ENCODE assay signal across 24 cellular contexts in genomic region chr22:39537981-39538380, GRCh38. TPM values are rescaled to one million over a fixed set of nuclear protein-coding genes. Genes with fewer than 3 reads are reported as not detected.
A peak's percentile ranks its signal among the peaks of the same experiment; 100 is the strongest.
DNase-seq lines count a peak whose midpoint lies in the region; ATAC-seq, FAIRE-seq and TF ChIP-seq lines count a peak whose summit lies in the region.
"Had no signal": no experiment of that assay in that cellular context is flagged by ENCODE, and none has a peak within 500 bp of the region (broad histone marks: within the 10 kb centered on the region; RNA-seq: fewer than 3 reads in every experiment).

No MANE protein-coding gene starts in this region.

- no peak overlapping the region for H2AFZ ChIP-seq in HepG2 (ENCODE audit: low read length)
- H2AFZ ChIP-seq in mesenchymal stem cell (ENCODE audit: low read depth, low read length), result no peak overlapping the region
- no peak overlapping the region for H2AFZ ChIP-seq in GM23248

- H3K18ac ChIP-seq in mesenchymal stem cell (ENCODE audit: low read depth in 1 of 2, low read length in 2 of 2), result no peak overlapping the region

- POLR2A ChIA-PET in HepG2 (lab: Yijun Ruan, JAX), result no interaction called here

- H3K9ac ChIP-seq in HepG2 (ENCODE audit: insufficient read depth, low read depth, low read length), result no peak overlapping the region
- no peak overlapping the region for H3K9ac ChIP-seq in mesenchymal stem cell (ENCODE audit: low read length)
- H3K9ac ChIP-seq in GM23248, result no peak overlapping the region

- H2BK15ac ChIP-seq in mesenchymal stem cell (ENCODE audit: low read depth, poor library complexity, severe bottlenecking), result peak overlapping the region; percentile 17

- no peak overlapping the region for H2BK12ac ChIP-seq in mesenchymal stem cell (ENCODE audit: low read length in 2 of 2)

- no peak for TF ChIP-seq POLR2A in HepG2 (IDR thresholded peaks at IDR 0.05; ENCODE audit: insufficient read depth in 1 of 2, low read depth in 2 of 2, low read length in 2 of 2)
- no peak for TF ChIP-seq POLR2A in right lobe of liver (IDR thresholded peaks at IDR 0.05)
- TF ChIP-seq POLR2A in vagina (IDR thresholded peaks at IDR 0.05), result no peak

- peaks cover 8% of the 10 kb centered on the region; the same call in 1 of the 2 replicates for H3F3A ChIP-seq in GM23248 (ENCODE audit: insufficient read depth)

- no peak overlapping the region for H3K14ac ChIP-seq in mesenchymal stem cell (ENCODE audit: low read length in 2 of 2)

- no peaks in the 10 kb centered on the region for H3K9me3 Mint-ChIP-seq in activated T-helper 17 cell treated with anti-CD3 and anti-CD28 coated beads, Interleukin-2, amount 50 U/mL, for 72 hours
- H3K9me3 Mint-ChIP-seq: CD4-positive, CD25-positive, alpha-beta regulatory T cell; CD8-positive, alpha-beta memory T cell had no signal

- no peak overlapping the region for H3K4me2 ChIP-seq in HepG2 (ENCODE audit: low read depth, low read length)
- no peak overlapping the region for H3K4me2 ChIP-seq in mesenchymal stem cell (ENCODE audit: low read length, poor library complexity, severe bottlenecking)
- no peak overlapping the region for H3K4me2 ChIP-seq in GM23248 (ENCODE audit: unreplicated experiment)

- no CpG with 5 or more reads among the region's 2 CpGs for WGBS in HepG2 (ENCODE audit: low lambda C conversion rate)
- 55% methylated on average over 2 of the region's 2 CpGs for WGBS in right lobe of liver (ENCODE audit: insufficient coverage, low coverage, low lambda C conversion rate, missing lambda C conversion rate)
- WGBS in mesenchymal stem cell, result 46% methylated on average over 1 of the region's 2 CpGs
- WGBS in GM23248 (ENCODE audit: low coverage in 1 of 2, low lambda C conversion rate in 2 of 2, missing lambda C conversion rate in 2 of 2), 2 experiments, result 16 to 17% methylated on average over 2 of the region's 2 CpGs

- H4K20me1 ChIP-seq in HepG2 (ENCODE audit: insufficient read depth, low read length) (no peaks in the 10 kb centered on the region), GM23248 (ENCODE audit: insufficient read depth) (no peaks in the 10 kb centered on the region)

- H3K79me2 ChIP-seq in HepG2 (ENCODE audit: insufficient read depth, low read length) (no peaks in the 10 kb centered on the region), GM23248 (ENCODE audit: insufficient read depth) (no peaks in the 10 kb centered on the region)

- no peak overlapping the region for H2AK5ac ChIP-seq in mesenchymal stem cell (ENCODE audit: low read length, severe bottlenecking)

- H3K4me3 ChIP-seq in HepG2 (replicated peaks in 1 of 3; ENCODE audit: insufficient read depth in 1 of 3, low read depth in 2 of 3, low read length in 3 of 3) (no peak overlapping the region), right lobe of liver (no peak overlapping the region), mesenchymal stem cell (ENCODE audit: insufficient read depth in 1 of 2, low read depth in 1 of 2, low read length in 2 of 2) (no peak overlapping the region), vagina (no peak overlapping the region), GM23248 (no peak overlapping the region)
- H3K4me3 ChIP-seq: HAP-1 had no signal

- CTCF ChIA-PET in HepG2 (lab: Yijun Ruan, JAX; ENCODE audit: low intra/inter-chr PET ratio, low total read pairs), result no interaction called here

- DNase-seq in HepG2 (ENCODE audit: low spot score) (no peak), right lobe of liver (no peak), mesenchymal stem cell (no peak), vagina (ENCODE audit: extremely low spot score in 2 of 2) (no peak), GM23248 (no peak)
- DNase-seq: C1 segment of cervical spinal cord; CD4-positive, CD25-positive, alpha-beta regulatory T cell; CD8-positive, alpha-beta memory T cell; COR-L47; DMS153; DMS79; GDM1; IMR-90; Kasumi-1; KBM-7 had no signal

- H3K9me3 ChIP-seq in HepG2 (ENCODE audit: low read length), result no peaks in the 10 kb centered on the region
- H3K9me3 ChIP-seq in right lobe of liver, result no peaks in the 10 kb centered on the region
- H3K9me3 ChIP-seq in mesenchymal stem cell (ENCODE audit: control insufficient read depth, low read length), result no peaks in the 10 kb centered on the region
- no peaks in the 10 kb centered on the region for H3K9me3 ChIP-seq in vagina
- no peaks in the 10 kb centered on the region for H3K9me3 ChIP-seq in GM23248 (ENCODE audit: low read depth)
- H3K9me3 ChIP-seq: HAP-1 had no signal

- H4K8ac ChIP-seq in mesenchymal stem cell (ENCODE audit: low read length), result no peak overlapping the region

- H3K9me2 ChIP-seq in GM23248 (ENCODE audit: insufficient read depth), result no peaks in the 10 kb centered on the region

- no peak overlapping the region for H4K91ac ChIP-seq in mesenchymal stem cell (ENCODE audit: low read length)

- H3K79me1 ChIP-seq in mesenchymal stem cell (replicated peaks; ENCODE audit: low read length, poor library complexity, severe bottlenecking), result no peaks in the 10 kb centered on the region

- H3K4ac ChIP-seq in mesenchymal stem cell (ENCODE audit: low read depth in 1 of 2, low read length in 2 of 2), result no peak overlapping the region

- peak overlapping the region; percentile 29 for H3K27ac Mint-ChIP-seq in activated T-helper 17 cell treated with anti-CD3 and anti-CD28 coated beads, Interleukin-2, amount 50 U/mL, for 72 hours
- H3K27ac Mint-ChIP-seq: B cell; CD4-positive, CD25-positive, alpha-beta regulatory T cell; CD8-positive, alpha-beta memory T cell had no signal

- H3K27me3 ChIP-seq in HepG2 (ENCODE audit: control insufficient read depth in 1 of 2, insufficient read depth in 2 of 2, low read length in 2 of 2) (peaks cover 2 to 18% of the 10 kb centered on the region in 2 experiments; a peak in 3 of 5 replicates), right lobe of liver (no peaks in the 10 kb centered on the region), mesenchymal stem cell (ENCODE audit: control insufficient read depth in 1 of 2, insufficient read depth in 1 of 2, low read length in 2 of 2) (peaks cover 36 to 44% of the 10 kb centered on the region in 2 experiments), vagina (no peaks in the 10 kb centered on the region), GM23248 (replicated peaks; ENCODE audit: insufficient read depth) (peaks cover 12% of the 10 kb centered on the region; the same call in 1 of the 2 replicates)

- H3K4me1 ChIP-seq in HepG2 (ENCODE audit: insufficient read depth, low read length) (peaks cover 23% of the 10 kb centered on the region), right lobe of liver (peaks cover 0 to 6% (median 0%) of the 10 kb centered on the region in 4 donors), mesenchymal stem cell (ENCODE audit: control insufficient read depth, insufficient read depth, low read depth, low read length) (peaks cover 11% of the 10 kb centered on the region), vagina (peaks cover 14% of the 10 kb centered on the region), GM23248 (ENCODE audit: insufficient read depth) (no peaks in the 10 kb centered on the region)

- TF ChIP-seq RAD21 in HepG2 (CRISPR knock-in tag; IDR thresholded peaks at IDR 0.05), result no peak

- peaks cover 4% of the 10 kb centered on the region for H3K4me1 Mint-ChIP-seq in activated T-helper 17 cell treated with anti-CD3 and anti-CD28 coated beads, Interleukin-2, amount 50 U/mL, for 72 hours

- in situ Hi-C loops in HepG2 (cut with HindIII; ENCODE audit: extremely low pct_ligation_motif_present, low pct_unique_long_range_greater_than_20kb), result loop anchor here (5.0 kb wide), 2 partner anchors 269 to 489 kb away; no protein-coding TSS in a partner anchor
- in situ Hi-C loops in GM23248 (cut with MboI), result loop anchor here (5.0 kb wide), 1 partner anchor 484 kb away; no protein-coding TSS in a partner anchor

- no peaks in the 10 kb centered on the region for H3K36me3 Mint-ChIP-seq in activated T-helper 17 cell treated with anti-CD3 and anti-CD28 coated beads, Interleukin-2, amount 50 U/mL, for 72 hours (ENCODE audit: low read depth)
- H3K36me3 Mint-ChIP-seq: CD4-positive, CD25-positive, alpha-beta regulatory T cell; CD8-positive, alpha-beta memory T cell had no signal

- H3K36me3 ChIP-seq in HepG2 (replicated peaks in 1 of 2; ENCODE audit: control insufficient read depth in 1 of 2, insufficient read depth in 2 of 2, low read length in 2 of 2) (no peaks in the 10 kb centered on the region), right lobe of liver (no peaks in the 10 kb centered on the region), mesenchymal stem cell (ENCODE audit: control insufficient read depth in 1 of 2, insufficient read depth in 2 of 2, low read depth in 1 of 2, low read length in 2 of 2) (no peaks in the 10 kb centered on the region), vagina (no peaks in the 10 kb centered on the region), GM23248 (ENCODE audit: low read depth) (no peaks in the 10 kb centered on the region)
- H3K36me3 ChIP-seq: HAP-1 had no signal

- no peak overlapping the region for H3K23ac ChIP-seq in mesenchymal stem cell (ENCODE audit: low read length in 2 of 2)

- H2BK5ac ChIP-seq in mesenchymal stem cell (ENCODE audit: low read depth, low read length, poor library complexity, severe bottlenecking), result no peak overlapping the region

- no peak for ATAC-seq in HepG2
- no peak for ATAC-seq in right lobe of liver
- no peak for ATAC-seq in activated T-helper 17 cell treated with anti-CD3 and anti-CD28 coated beads, Interleukin-2, amount 50 U/mL, for 72 hours (replicated peaks)

- no peak for FAIRE-seq in HepG2 (lab: Jason Lieb, UNC)
- FAIRE-seq: GM12892, GM18507, H1 had no signal

- intact Hi-C loops in HepG2 (cut with micrococcal nuclease; ENCODE audit: unreplicated experiment) (no loop called here), right lobe of liver (cut with DNase I) (loop anchor here (5.0 kb wide), 1 partner anchor 489 kb away; no protein-coding TSS in a partner anchor), vagina (cut with DNase I) (loop anchor here (10.0 kb wide), 1 partner anchor 807 kb away; the partner anchor contains the start of gene ADSL)

- H3K4me3 Mint-ChIP-seq in activated T-helper 17 cell treated with anti-CD3 and anti-CD28 coated beads, Interleukin-2, amount 50 U/mL, for 72 hours, result no peak overlapping the region
- H3K4me3 Mint-ChIP-seq: B cell; CD8-positive, alpha-beta memory T cell had no signal

- H3K27ac ChIP-seq in HepG2 (ENCODE audit: extremely low read length, insufficient read depth, low read length) (no peak overlapping the region), right lobe of liver (no peak overlapping the region), mesenchymal stem cell (ENCODE audit: low read length, poor library complexity, severe bottlenecking) (no peak overlapping the region), vagina (no peak overlapping the region), GM23248 (no peak overlapping the region)
- H3K27ac ChIP-seq: HL-60 had no signal

- TF ChIP-seq EP300 in HepG2 (IDR thresholded peaks at IDR 0.05; ENCODE audit: low read depth in 2 of 2, low read length in 2 of 2) (no peak), HepG2 (CRISPR knock-in tag; IDR thresholded peaks at IDR 0.05; ENCODE audit: borderline replicate concordance) (no peak)

- no TSS peak for BruUV-seq in HepG2 (replicated peaks; lab: Mats Ljungman, UMichigan)

- H3K27me3 Mint-ChIP-seq in activated T-helper 17 cell treated with anti-CD3 and anti-CD28 coated beads, Interleukin-2, amount 50 U/mL, for 72 hours, result peaks cover under 1% of the 10 kb centered on the region

- TF ChIP-seq CTCF in HepG2 (CRISPR knock-in tag; IDR thresholded peaks at IDR 0.05) (no peak), right lobe of liver (IDR thresholded peaks at IDR 0.05) (no peak), vagina (IDR thresholded peaks at IDR 0.05) (no peak)

- H2BK120ac ChIP-seq in mesenchymal stem cell (ENCODE audit: low read depth, low read length), result no peak overlapping the region

RNA-seq across cellular contexts. Expression of gene RPS19BP1, which starts 5.4 kb away (rescaled TPM):
- total RNA-seq in HepG2 (2016; rRNA removed; fragmentation: Illumina TruSeq; extraction: Trizol) (81.3 and 88.2 TPM in 2 replicates), right lobe of liver (100 to 1,000 TPM in 2 of 6 experiments, 10 to 100 TPM in 4; 31.0 to 104 (median 32.8) TPM), vagina (107 TPM)
- total RNA-seq in HepG2 (2016; cell fraction: cytosol; rRNA removed; fragmentation: Illumina TruSeq; extraction: Trizol; ENCODE audit: low read depth), result 128 and 142 TPM in 2 replicates
- total RNA-seq in HepG2 (2016; cell fraction: insoluble cytoplasmic fraction; rRNA removed; fragmentation: Illumina TruSeq; extraction: Trizol), result 77.0 and 92.6 TPM in 2 replicates
- 138 and 159 TPM in 2 replicates for total RNA-seq in HepG2 (2016; cell fraction: membrane; rRNA removed; fragmentation: Illumina TruSeq; extraction: Trizol)
- 32.9 and 36.8 TPM in 2 replicates for total RNA-seq in HepG2 (2016; cell fraction: nucleus; rRNA removed; fragmentation: Illumina TruSeq; extraction: Trizol)
- polyA plus RNA-seq in HepG2 (2011; rRNA removed) (44.3 and 47.8 TPM in 2 replicates), GM23248 (2016; fragmentation: Nextera tagmentation; extraction: Ambion mirVana) (114 and 119 TPM in 2 replicates)
- polyA plus RNA-seq in HepG2 (2011; cell fraction: cytosol; rRNA removed), result 48.9 and 72.7 TPM in 2 replicates
- polyA plus RNA-seq in HepG2 (2011; cell fraction: nucleus; rRNA removed), result 39.6 and 43.4 TPM in 2 replicates
- polyA plus RNA-seq in HepG2 (2012), result 22.5 and 32.4 TPM in 2 replicates
- polyA plus RNA-seq in HepG2 (2016; cell fraction: cytosol; fragmentation: Illumina TruSeq; extraction: Trizol; ENCODE audit: low read depth), result 155 and 179 TPM in 2 replicates
- polyA plus RNA-seq in HepG2 (2016; cell fraction: insoluble cytoplasmic fraction; fragmentation: Illumina TruSeq; extraction: Trizol; ENCODE audit: low read depth), result 84.3 and 101 TPM in 2 replicates
- polyA plus RNA-seq in HepG2 (2016; cell fraction: membrane; fragmentation: Illumina TruSeq; extraction: Trizol; ENCODE audit: low read depth), result 130 and 146 TPM in 2 replicates
- 72.3 and 78.7 TPM in 2 replicates for polyA plus RNA-seq in HepG2 (2016; cell fraction: nucleus; fragmentation: Illumina TruSeq; extraction: Trizol; ENCODE audit: insufficient read depth, low read depth)
- polyA minus RNA-seq in HepG2 (2011; rRNA and poly(A)+ RNA removed; ENCODE audit: low replicate concordance), result 8.8 and 14.5 TPM in 2 replicates
- 7.8 and 8.0 TPM in 2 replicates for polyA minus RNA-seq in HepG2 (2011; cell fraction: cytosol; rRNA and poly(A)+ RNA removed)
- 12.2 and 13.9 TPM in 2 replicates for polyA minus RNA-seq in HepG2 (2011; cell fraction: nucleus; rRNA and poly(A)+ RNA removed)
- 100 to 1,000 TPM in 1 of 2 donors, 10 to 100 TPM in 1; 61.3 to 102 TPM for total RNA-seq in activated T-helper 17 cell treated with anti-CD3 and anti-CD28 coated beads, Interleukin-2, amount 50 U/mL, for 72 hours
- polyA plus RNA-seq in mesenchymal stem cell (2013, experiment 1 of 2), result 59.9 TPM
- 59.6 TPM for polyA plus RNA-seq in mesenchymal stem cell (2013, experiment 2 of 2)
- 81.6 and 93.9 TPM in 2 replicates for total RNA-seq in GM23248 (2014; rRNA removed; shearing (Covaris generic))

RNA-seq across cellular contexts. Expression of gene ATF4, which starts 17.6 kb away (rescaled TPM):
- total RNA-seq in HepG2 (2016; rRNA removed; fragmentation: Illumina TruSeq; extraction: Trizol), result 442 and 486 TPM in 2 replicates
- total RNA-seq in HepG2 (2016; cell fraction: cytosol; rRNA removed; fragmentation: Illumina TruSeq; extraction: Trizol; ENCODE audit: low read depth), result 489 and 519 TPM in 2 replicates
- total RNA-seq in HepG2 (2016; cell fraction: insoluble cytoplasmic fraction; rRNA removed; fragmentation: Illumina TruSeq; extraction: Trizol), result 409 and 471 TPM in 2 replicates
- 1,028 and 1,060 TPM in 2 replicates for total RNA-seq in HepG2 (2016; cell fraction: membrane; rRNA removed; fragmentation: Illumina TruSeq; extraction: Trizol)
- 286 and 328 TPM in 2 replicates for total RNA-seq in HepG2 (2016; cell fraction: nucleus; rRNA removed; fragmentation: Illumina TruSeq; extraction: Trizol)
- polyA plus RNA-seq in HepG2 (2011; rRNA removed), result 1,157 and 1,297 TPM in 2 replicates
- 1,218 and 1,254 TPM in 2 replicates for polyA plus RNA-seq in HepG2 (2011; cell fraction: cytosol; rRNA removed)
- polyA plus RNA-seq in HepG2 (2011; cell fraction: nucleus; rRNA removed), result 1,279 and 1,395 TPM in 2 replicates
- 465 and 610 TPM in 2 replicates for polyA plus RNA-seq in HepG2 (2012)
- 745 and 811 TPM in 2 replicates for polyA plus RNA-seq in HepG2 (2016; cell fraction: cytosol; fragmentation: Illumina TruSeq; extraction: Trizol; ENCODE audit: low read depth)
- polyA plus RNA-seq in HepG2 (2016; cell fraction: insoluble cytoplasmic fraction; fragmentation: Illumina TruSeq; extraction: Trizol; ENCODE audit: low read depth), result 563 and 623 TPM in 2 replicates
- polyA plus RNA-seq in HepG2 (2016; cell fraction: membrane; fragmentation: Illumina TruSeq; extraction: Trizol; ENCODE audit: low read depth), result 1,265 and 1,282 TPM in 2 replicates
- polyA plus RNA-seq in HepG2 (2016; cell fraction: nucleus; fragmentation: Illumina TruSeq; extraction: Trizol; ENCODE audit: insufficient read depth, low read depth), result 710 and 725 TPM in 2 replicates
- 242 and 314 TPM in 2 replicates for polyA minus RNA-seq in HepG2 (2011; rRNA and poly(A)+ RNA removed; ENCODE audit: low replicate concordance)
- polyA minus RNA-seq in HepG2 (2011; cell fraction: cytosol; rRNA and poly(A)+ RNA removed), result 175 and 193 TPM in 2 replicates
- 213 and 242 TPM in 2 replicates for polyA minus RNA-seq in HepG2 (2011; cell fraction: nucleus; rRNA and poly(A)+ RNA removed)
- 100 to 1,000 TPM; 114 to 187 (median 157) TPM for total RNA-seq in right lobe of liver
- 100 to 1,000 TPM; 338 to 432 TPM for total RNA-seq in activated T-helper 17 cell treated with anti-CD3 and anti-CD28 coated beads, Interleukin-2, amount 50 U/mL, for 72 hours
- polyA plus RNA-seq in mesenchymal stem cell (2013, experiment 1 of 2), result 513 TPM
- polyA plus RNA-seq in mesenchymal stem cell (2013, experiment 2 of 2), result 503 TPM
- total RNA-seq in vagina, result 246 TPM
- 481 and 529 TPM in 2 replicates for total RNA-seq in GM23248 (2014; rRNA removed; shearing (Covaris generic))
- polyA plus RNA-seq in GM23248 (2016; fragmentation: Nextera tagmentation; extraction: Ambion mirVana), result 282 and 293 TPM in 2 replicates

RNA-seq across cellular contexts. Expression of gene CACNA1I, which starts 32.6 kb away (rescaled TPM):
- total RNA-seq in HepG2 (2016; rRNA removed; fragmentation: Illumina TruSeq; extraction: Trizol) (not detected in 2 replicates), right lobe of liver (under 1 TPM in 1 of 6 experiments, not detected in 5; 0.06 TPM), vagina (1.2 TPM)
- total RNA-seq in HepG2 (2016; cell fraction: cytosol; rRNA removed; fragmentation: Illumina TruSeq; extraction: Trizol; ENCODE audit: low read depth), result not detected in 2 replicates
- total RNA-seq in HepG2 (2016; cell fraction: insoluble cytoplasmic fraction; rRNA removed; fragmentation: Illumina TruSeq; extraction: Trizol), result not detected in 2 replicates
- not detected in 2 replicates for total RNA-seq in HepG2 (2016; cell fraction: membrane; rRNA removed; fragmentation: Illumina TruSeq; extraction: Trizol)
- total RNA-seq in HepG2 (2016; cell fraction: nucleus; rRNA removed; fragmentation: Illumina TruSeq; extraction: Trizol), result not detected in 2 replicates
- polyA plus RNA-seq in HepG2 (2011; rRNA removed) (not detected in 2 replicates), GM23248 (2016; fragmentation: Nextera tagmentation; extraction: Ambion mirVana) (not detected in 2 replicates)
- polyA plus RNA-seq in HepG2 (2011; cell fraction: cytosol; rRNA removed), result not detected in 2 replicates
- 0.02 TPM in 2 replicates for polyA plus RNA-seq in HepG2 (2011; cell fraction: nucleus; rRNA removed)
- 0.03 TPM in 1 of 2 replicates, not detected in the other for polyA plus RNA-seq in HepG2 (2012)
- polyA plus RNA-seq in HepG2 (2016; cell fraction: cytosol; fragmentation: Illumina TruSeq; extraction: Trizol; ENCODE audit: low read depth), result not detected in 2 replicates
- polyA plus RNA-seq in HepG2 (2016; cell fraction: insoluble cytoplasmic fraction; fragmentation: Illumina TruSeq; extraction: Trizol; ENCODE audit: low read depth), result not detected in 2 replicates
- not detected in 2 replicates for polyA plus RNA-seq in HepG2 (2016; cell fraction: membrane; fragmentation: Illumina TruSeq; extraction: Trizol; ENCODE audit: low read depth)
- polyA plus RNA-seq in HepG2 (2016; cell fraction: nucleus; fragmentation: Illumina TruSeq; extraction: Trizol; ENCODE audit: insufficient read depth, low read depth), result not detected in 2 replicates
- polyA minus RNA-seq in HepG2 (2011; rRNA and poly(A)+ RNA removed; ENCODE audit: low replicate concordance), result 0.04 and 0.05 TPM in 2 replicates
- not detected in 2 replicates for polyA minus RNA-seq in HepG2 (2011; cell fraction: cytosol; rRNA and poly(A)+ RNA removed)
- not detected in 2 replicates for polyA minus RNA-seq in HepG2 (2011; cell fraction: nucleus; rRNA and poly(A)+ RNA removed)
- 1 to 10 TPM in 1 of 2 donors, under 1 TPM in 1; 0.84 to 5.3 TPM for total RNA-seq in activated T-helper 17 cell treated with anti-CD3 and anti-CD28 coated beads, Interleukin-2, amount 50 U/mL, for 72 hours
- under 0.01 TPM for polyA plus RNA-seq in mesenchymal stem cell (2013, experiment 1 of 2)
- 0.01 TPM for polyA plus RNA-seq in mesenchymal stem cell (2013, experiment 2 of 2)
- not detected in 2 replicates for total RNA-seq in GM23248 (2014; rRNA removed; shearing (Covaris generic))
- total RNA-seq: Daoy, HT1080 had no signal

RNA-seq across cellular contexts. Expression of gene MIEF1, which starts 35.9 kb away (rescaled TPM):
- total RNA-seq in HepG2 (2016; rRNA removed; fragmentation: Illumina TruSeq; extraction: Trizol) (34.8 and 41.4 TPM in 2 replicates), right lobe of liver (10 to 100 TPM; 17.4 to 24.4 (median 21.5) TPM), vagina (18.9 TPM)
- 5.5 and 6.5 TPM in 2 replicates for total RNA-seq in HepG2 (2016; cell fraction: cytosol; rRNA removed; fragmentation: Illumina TruSeq; extraction: Trizol; ENCODE audit: low read depth)
- total RNA-seq in HepG2 (2016; cell fraction: insoluble cytoplasmic fraction; rRNA removed; fragmentation: Illumina TruSeq; extraction: Trizol), result 33.7 and 36.8 TPM in 2 replicates
- 22.9 and 23.9 TPM in 2 replicates for total RNA-seq in HepG2 (2016; cell fraction: membrane; rRNA removed; fragmentation: Illumina TruSeq; extraction: Trizol)
- total RNA-seq in HepG2 (2016; cell fraction: nucleus; rRNA removed; fragmentation: Illumina TruSeq; extraction: Trizol), result 26.2 and 27.8 TPM in 2 replicates
- polyA plus RNA-seq in HepG2 (2011; rRNA removed) (21.7 and 22.3 TPM in 2 replicates), GM23248 (2016; fragmentation: Nextera tagmentation; extraction: Ambion mirVana) (20.2 and 20.6 TPM in 2 replicates)
- polyA plus RNA-seq in HepG2 (2011; cell fraction: cytosol; rRNA removed), result 19.7 and 20.6 TPM in 2 replicates
- polyA plus RNA-seq in HepG2 (2011; cell fraction: nucleus; rRNA removed), result 24.5 and 25.2 TPM in 2 replicates
- polyA plus RNA-seq in HepG2 (2012), result 28.6 and 29.6 TPM in 2 replicates
- 2.6 and 3.1 TPM in 2 replicates for polyA plus RNA-seq in HepG2 (2016; cell fraction: cytosol; fragmentation: Illumina TruSeq; extraction: Trizol; ENCODE audit: low read depth)
- polyA plus RNA-seq in HepG2 (2016; cell fraction: insoluble cytoplasmic fraction; fragmentation: Illumina TruSeq; extraction: Trizol; ENCODE audit: low read depth), result 31.2 and 35.5 TPM in 2 replicates
- 11.4 and 11.8 TPM in 2 replicates for polyA plus RNA-seq in HepG2 (2016; cell fraction: membrane; fragmentation: Illumina TruSeq; extraction: Trizol; ENCODE audit: low read depth)
- polyA plus RNA-seq in HepG2 (2016; cell fraction: nucleus; fragmentation: Illumina TruSeq; extraction: Trizol; ENCODE audit: insufficient read depth, low read depth), result 32.6 and 32.8 TPM in 2 replicates
- 36.4 and 63.8 TPM in 2 replicates for polyA minus RNA-seq in HepG2 (2011; rRNA and poly(A)+ RNA removed; ENCODE audit: low replicate concordance)
- polyA minus RNA-seq in HepG2 (2011; cell fraction: cytosol; rRNA and poly(A)+ RNA removed), result 19.3 and 21.8 TPM in 2 replicates
- 27.2 and 33.9 TPM in 2 replicates for polyA minus RNA-seq in HepG2 (2011; cell fraction: nucleus; rRNA and poly(A)+ RNA removed)
- 10 to 100 TPM; 34.7 to 54.0 TPM for total RNA-seq in activated T-helper 17 cell treated with anti-CD3 and anti-CD28 coated beads, Interleukin-2, amount 50 U/mL, for 72 hours
- 19.0 TPM for polyA plus RNA-seq in mesenchymal stem cell (2013, experiment 1 of 2)
- polyA plus RNA-seq in mesenchymal stem cell (2013, experiment 2 of 2), result 19.9 TPM
- 26.2 and 27.1 TPM in 2 replicates for total RNA-seq in GM23248 (2014; rRNA removed; shearing (Covaris generic))
